ENCODE assay signal across 9 cellular contexts in genomic region chr2:99881901-99882591, GRCh38.
DNase-seq lines count a peak whose midpoint lies in the region; ATAC-seq and TF ChIP-seq lines count a peak whose summit lies in the region.
"Had no signal": no experiment of that assay in that cellular context is flagged by ENCODE, and none has a peak within 500 bp of the region (broad histone marks: within the 10 kb centered on the region; RNA-seq: fewer than 3 reads in every experiment).

No MANE protein-coding gene starts in this region.

- peaks cover 40% of the 10 kb centered on the region for H3K4me1 ChIP-seq in PC-3 (ENCODE audit: insufficient read depth, low read length)

- CTCF ChIA-PET in PC-3 (lab: Charles Lee), result no interaction called here

- no peaks in the 10 kb centered on the region for H3K36me3 ChIP-seq in PC-3 (ENCODE audit: low read depth, low read length)

- no peak overlapping the region for H3K4me3 ChIP-seq in PC-3 (ENCODE audit: low read length)

- no peaks in the 10 kb centered on the region for H3K27me3 ChIP-seq in PC-3 (ENCODE audit: low read length)

- DNase-seq in HK-2 (ENCODE audit: unreplicated experiment) (peak; percentile 58), PC-3 (peak; percentile 60), glomerular visceral epithelial cell (ENCODE audit: extremely low spot score) (peak; percentile 93), stromal cell of bone marrow (ENCODE audit: low read depth) (peak; percentile 30), NCI-H524 treated with DMSO at 0.1 percent for 48 hours (lab: John Stamatoyannopoulos, UW) (no peak), medulla oblongata (ENCODE audit: extremely low spot score) (no peak)
- DNase-seq in activated CD4-positive, alpha-beta T cell treated with anti-CD3 and anti-CD28 coated beads, Interleukin-2, amount 50 U/mL, for 48 hours, result no peak
- DNase-seq: activated CD8-positive, alpha-beta T cell treated with anti-CD3 and anti-CD28 coated beads for 36 hours; stimulated activated CD4-positive, alpha-beta T cell treated with anti-CD3 and anti-CD28 coated beads, Interleukin-1b, Interleukin-23, amount 100 ng/mL, for 48 hours had no signal

- H3K9me2 ChIP-seq in PC-3 (replicated peaks; ENCODE audit: low read length), result no peaks in the 10 kb centered on the region

- no peak overlapping the region for H3K9ac ChIP-seq in PC-3 (ENCODE audit: low read length)

- no TSS peak for BruUV-seq in PC-3 (replicated peaks; lab: Mats Ljungman, UMichigan)

- H3K4me2 ChIP-seq in PC-3 (ENCODE audit: low read length), result 0 out of 2 replicates have a peak overlapping the region, but pooled peaks have one; percentile 23

- no peak for TF ChIP-seq CTCF in PC-3 (conservative IDR thresholded peaks at IDR 0.05; ENCODE audit: low read depth, low read length)

- H3K79me2 ChIP-seq in PC-3 (ENCODE audit: low read length), result no peaks in the 10 kb centered on the region

- H3F3A ChIP-seq in PC-3 (ENCODE audit: low read length, unreplicated experiment), result no peaks in the 10 kb centered on the region

- no peak overlapping the region for H3K27ac ChIP-seq in PC-3 (ENCODE audit: low read length)

- H2AFZ ChIP-seq in PC-3 (ENCODE audit: low read length), result no peak overlapping the region

- H3K9me3 ChIP-seq in PC-3 (ENCODE audit: low read length), result no peaks in the 10 kb centered on the region

- intact Hi-C loops in PC-3 (cut with micrococcal nuclease), result loop anchor here (5.0 to 10.0 kb wide), 3 partner anchors 60 to 183 kb away; no protein-coding TSS in a partner anchor

- H4K20me1 ChIP-seq in PC-3 (ENCODE audit: low read length), result no peaks in the 10 kb centered on the region

- POLR2A ChIA-PET in PC-3 (lab: Charles Lee; ENCODE audit: unreplicated experiment), result no interaction called here

- no peak for ATAC-seq in PC-3
- ATAC-seq: activated CD8-positive, alpha-beta T cell treated with anti-CD3 and anti-CD28 coated beads for 36 hours had no signal

Comparison
In these comparisons a context has a peak if more than half of its experiments do, and no peak if none do; other contexts are left out.
1. DNase-seq: peak in HK-2 (single experiment), PC-3 (single experiment), glomerular visceral epithelial cell (single experiment) and stromal cell of bone marrow (single experiment); none in activated CD4-positive, alpha-beta T cell treated with anti-CD3 and anti-CD28 coated beads, Interleukin-2, amount 50 U/mL, for 48 hours (0 of 2), NCI-H524 treated with DMSO at 0.1 percent for 48 hours (single experiment) and medulla oblongata (single experiment).